In the genomic region with DNA sequence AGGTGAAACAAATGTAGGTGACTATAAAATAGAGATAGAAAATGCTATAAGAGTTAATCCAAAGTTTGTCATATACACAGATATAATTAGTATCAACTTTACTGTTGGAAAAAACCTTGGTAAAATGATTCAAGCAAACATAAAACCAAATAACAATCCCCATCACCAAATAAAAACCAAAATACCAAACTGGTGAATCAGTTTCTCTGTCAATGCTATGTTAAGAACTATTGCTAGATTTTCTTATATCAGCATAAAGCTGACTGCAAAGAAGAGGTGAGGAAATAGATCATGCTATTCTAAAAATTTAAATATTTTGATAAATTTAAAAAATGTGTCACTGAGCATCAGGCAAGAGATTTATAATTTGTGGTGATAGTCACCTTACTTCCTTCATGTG, we compare ENCODE assay signal across 27 cellular contexts.
"Had no signal": no experiment of that assay in that cellular context is flagged by ENCODE, and none has a peak within 500 bp of the region (broad histone marks: within the 10 kb centered on the region; RNA-seq: fewer than 3 reads in every experiment).

No MANE protein-coding gene starts in this region.

- H3K27ac ChIP-seq: adrenal gland, cardiac muscle cell, SK-N-MC had no signal

- H3K4me1 ChIP-seq: adrenal gland had no signal

- H3K9me3 Mint-ChIP-seq: activated naive CD8-positive, alpha-beta T cell treated with anti-CD3 and anti-CD28 coated beads, Interleukin-2, amount 10 ng/mL, durations not matched to agents 7 days and 5 days had no signal

- FAIRE-seq: K562 had no signal

- H3K27me3 ChIP-seq: adrenal gland, cardiac muscle cell had no signal

- H3K4me3 ChIP-seq: adrenal gland, cardiac muscle cell, K562, SK-N-MC had no signal

- DNase-seq: activated CD4-positive, alpha-beta T cell treated with anti-CD3 and anti-CD28 coated beads for 48 hours; activated CD4-positive, alpha-beta T cell treated with anti-CD3 and anti-CD28 coated beads, Interleukin-2, amount 50 U/mL, for 4 hours; activated CD8-positive, alpha-beta memory T cell treated with anti-CD3 and anti-CD28 coated beads, Interleukin-2, amount 50 U/mL, for 48 hours; activated CD8-positive, alpha-beta T cell treated with anti-CD3 and anti-CD28 coated beads, Interleukin-2, amount 10 ng/mL, durations not matched to agents 7 days and 5 days; activated naive CD4-positive, alpha-beta T cell treated with anti-CD3 and anti-CD28 coated beads, Interleukin-2, amount 50 U/mL, for 16 hours; activated naive CD8-positive, alpha-beta T cell treated with anti-CD3 and anti-CD28 coated beads, Interleukin-2, amount 10 ng/mL, durations not matched to agents 7 days and 5 days; activated T-cell treated with anti-CD3 and anti-CD28 coated beads, Interleukin-2, amount 50 U/mL, for 1 hour; adrenal gland; anterior cingulate cortex; Kasumi-1; NCI-H1048; NCI-H146; NCI-H1930; NCI-H2227 treated with DMSO at 0.1 percent for 48 hours; NCI-H510A; NCI-H526 treated with DMSO at 0.1 percent for 48 hours; NCI-H82; RPMI8226; T-cell; T-helper 2 cell had no signal

- H3K4me3 Mint-ChIP-seq: activated CD8-positive, alpha-beta T cell treated with anti-CD3 and anti-CD28 coated beads, Interleukin-2, amount 10 ng/mL, durations not matched to agents 7 days and 5 days; activated naive CD8-positive, alpha-beta T cell treated with anti-CD3 and anti-CD28 coated beads, Interleukin-2, amount 10 ng/mL, durations not matched to agents 7 days and 5 days; brain; T-cell had no signal

- ATAC-seq: activated CD4-positive, CD25-positive, alpha-beta regulatory T cell treated with anti-CD3 and anti-CD28 coated beads, Interleukin-2, amount 50 U/mL, for 24 hours; activated CD8-positive, alpha-beta T cell treated with anti-CD3 and anti-CD28 coated beads, Interleukin-2, amount 10 ng/mL, durations not matched to agents 7 days and 5 days; K562; Panc1; Right ventricle myocardium inferior; T-cell had no signal

- H3K9me3 ChIP-seq: adrenal gland had no signal

- H3K36me3 ChIP-seq: adrenal gland, cardiac muscle cell had no signal

- H3K27me3 Mint-ChIP-seq: activated naive CD8-positive, alpha-beta T cell treated with anti-CD3 and anti-CD28 coated beads, Interleukin-2, amount 10 ng/mL, durations not matched to agents 7 days and 5 days; brain; T-cell had no signal

- H3K36me3 Mint-ChIP-seq: activated naive CD8-positive, alpha-beta T cell treated with anti-CD3 and anti-CD28 coated beads, Interleukin-2, amount 10 ng/mL, durations not matched to agents 7 days and 5 days; brain; T-cell had no signal

- H3K4me1 Mint-ChIP-seq: activated naive CD8-positive, alpha-beta T cell treated with anti-CD3 and anti-CD28 coated beads, Interleukin-2, amount 10 ng/mL, durations not matched to agents 7 days and 5 days; brain; T-cell had no signal

- H3K27ac Mint-ChIP-seq: activated CD8-positive, alpha-beta T cell treated with anti-CD3 and anti-CD28 coated beads, Interleukin-2, amount 10 ng/mL, durations not matched to agents 7 days and 5 days; activated naive CD8-positive, alpha-beta T cell treated with anti-CD3 and anti-CD28 coated beads, Interleukin-2, amount 10 ng/mL, durations not matched to agents 7 days and 5 days; brain; T-cell had no signal
